Comparison of ENCODE assay signal across 21 cellular contexts in genomic region chr1:189880135-189880534, GRCh38.
"Had no signal": no experiment of that assay in that cellular context is flagged by ENCODE, and none has a peak within 500 bp of the region (broad histone marks: within the 10 kb centered on the region; RNA-seq: fewer than 3 reads in every experiment).

No MANE protein-coding gene starts in this region.

- H3K4me3 ChIP-seq: K562 had no signal

- H3K9ac ChIP-seq: KMS-11 had no signal

- H3K4me2 ChIP-seq: KMS-11 had no signal

- H3K27ac ChIP-seq: HL-60, KMS-11, RWPE1 had no signal

- ATAC-seq: K562, T-helper 17 cell had no signal

- DNase-seq: Kasumi-1, MM.1S, NCI-H1092 treated with DMSO at 0.1 percent for 48 hours, NCI-H1436, NCI-H1694 treated with DMSO at 0.1 percent for 48 hours, NCI-H1930, NCI-H2081, NCI-H2107, NCI-H2227 treated with DMSO at 0.1 percent for 48 hours, NCI-H446, NCI-H510A, NCI-H524 treated with DMSO at 0.1 percent for 48 hours, NCI-H69, NCI-H774, SHP77, T-helper 1 cell, T-helper 17 cell had no signal
